In the genomic region with DNA sequence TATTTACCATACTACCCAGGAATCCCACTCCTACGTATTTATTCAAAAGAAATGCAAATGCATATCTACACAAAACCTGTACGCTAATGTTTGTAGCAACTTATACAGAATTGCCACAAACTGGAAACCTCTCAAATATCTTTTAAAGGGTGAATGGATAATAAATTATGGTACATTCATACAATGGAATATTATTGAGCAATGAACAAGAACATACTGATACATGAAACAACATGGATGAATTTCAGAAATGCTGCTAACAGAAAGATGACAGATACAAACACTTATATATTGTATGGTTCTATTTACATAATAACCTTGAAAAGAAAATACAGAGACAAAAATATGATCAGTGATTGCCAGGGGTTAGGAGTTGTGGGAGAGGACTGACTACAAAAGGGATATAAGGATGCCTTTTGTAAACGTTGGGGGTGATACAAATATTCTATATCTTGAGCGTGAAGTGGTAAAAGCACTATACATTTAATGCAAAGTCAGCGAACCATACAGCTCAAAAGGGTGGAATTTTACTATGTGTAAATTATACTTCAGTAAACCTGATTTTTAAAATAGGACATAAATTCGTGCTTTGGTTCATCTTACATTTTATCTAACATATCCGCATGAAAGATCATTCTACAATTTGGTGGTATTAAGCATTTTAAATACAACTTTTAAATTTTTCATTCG, we compare ENCODE assay signal across 3 cellular contexts.
TF ChIP-seq lines count a peak whose summit lies in the region.

No MANE protein-coding gene starts in this region.

TF ChIP-seq in A549, 52 proteins besides CTCF, POLR2A, EP300 and RAD21:
- TF ChIP-seq HOXB13 (CRISPR knock-in tag; IDR thresholded peaks at IDR 0.05; ENCODE audit: low read depth) (no peak), ZSCAN20 (CRISPR knock-in tag; IDR thresholded peaks at IDR 0.05) (no peak), MAFK (IDR thresholded peaks at IDR 0.05; ENCODE audit: partially characterized antibody) (peak; percentile 56), CHD2 (IDR thresholded peaks at IDR 0.05; ENCODE audit: low read length, partially characterized antibody) (no peak), CEBPB (IDR thresholded peaks at IDR 0.05) (no peak)

TF ChIP-seq in IMR-90, 13 proteins besides CTCF, POLR2A, EP300 and RAD21:
- TF ChIP-seq MAFK (IDR thresholded peaks at IDR 0.05; ENCODE audit: low read depth, low read length) (peak; percentile 45), USF2 (IDR thresholded peaks at IDR 0.05; ENCODE audit: low read depth, low read length) (no peak), FOS (IDR thresholded peaks at IDR 0.05; ENCODE audit: low read depth, low read length) (no peak)
TF ChIP-seq in IMR-90: peak in this region for 1.

TF ChIP-seq in H1, 55 proteins besides CTCF, POLR2A, EP300 and RAD21:
- TF ChIP-seq RXRA (IDR thresholded peaks at IDR 0.05; ENCODE audit: insufficient read depth, low read depth, low read length), result no peak
- TF ChIP-seq MAFK (IDR thresholded peaks at IDR 0.05; ENCODE audit: low read depth, low read length), result peak; percentile 23; the same call in 1 of the 2 replicates
